Comparison of ENCODE assay signal across 1 cellular context in the genomic region with DNA sequence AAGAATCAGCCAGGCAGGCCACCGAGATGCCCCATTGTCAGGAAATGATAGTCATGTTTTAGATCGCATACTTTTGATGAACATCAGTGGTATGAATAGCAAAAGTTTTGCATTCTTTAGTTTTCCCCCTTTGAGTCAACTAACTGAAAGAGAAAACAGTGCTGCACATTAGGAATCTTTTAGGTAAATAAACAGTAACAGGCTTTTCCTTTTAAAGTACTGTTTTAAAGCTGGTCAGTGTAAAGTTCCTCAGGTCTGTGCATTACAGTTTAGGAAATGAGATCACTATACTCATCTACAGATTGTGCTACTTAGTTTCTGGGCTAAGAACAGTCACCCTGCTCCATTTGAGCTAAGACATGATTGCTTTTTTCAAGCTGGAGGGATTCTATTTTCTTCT.
TF ChIP-seq lines count a peak whose summit lies in the region.

No MANE protein-coding gene starts in this region.

TF ChIP-seq in SK-N-SH, 30 proteins besides CTCF, POLR2A, EP300 and RAD21:
- TF ChIP-seq NFIC (IDR thresholded peaks at IDR 0.05; ENCODE audit: borderline replicate concordance) = no peak
- TF ChIP-seq, protein P1, sequence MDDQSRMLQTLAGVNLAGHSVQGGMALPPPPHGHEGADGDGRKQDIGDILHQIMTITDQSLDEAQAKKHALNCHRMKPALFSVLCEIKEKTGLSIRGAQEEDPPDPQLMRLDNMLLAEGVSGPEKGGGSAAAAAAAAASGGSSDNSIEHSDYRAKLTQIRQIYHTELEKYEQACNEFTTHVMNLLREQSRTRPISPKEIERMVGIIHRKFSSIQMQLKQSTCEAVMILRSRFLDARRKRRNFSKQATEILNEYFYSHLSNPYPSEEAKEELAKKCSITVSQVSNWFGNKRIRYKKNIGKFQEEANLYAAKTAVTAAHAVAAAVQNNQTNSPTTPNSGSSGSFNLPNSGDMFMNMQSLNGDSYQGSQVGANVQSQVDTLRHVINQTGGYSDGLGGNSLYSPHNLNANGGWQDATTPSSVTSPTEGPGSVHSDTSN (IDR thresholded peaks at IDR 0.05) = no peak
- TF ChIP-seq, protein P2, sequence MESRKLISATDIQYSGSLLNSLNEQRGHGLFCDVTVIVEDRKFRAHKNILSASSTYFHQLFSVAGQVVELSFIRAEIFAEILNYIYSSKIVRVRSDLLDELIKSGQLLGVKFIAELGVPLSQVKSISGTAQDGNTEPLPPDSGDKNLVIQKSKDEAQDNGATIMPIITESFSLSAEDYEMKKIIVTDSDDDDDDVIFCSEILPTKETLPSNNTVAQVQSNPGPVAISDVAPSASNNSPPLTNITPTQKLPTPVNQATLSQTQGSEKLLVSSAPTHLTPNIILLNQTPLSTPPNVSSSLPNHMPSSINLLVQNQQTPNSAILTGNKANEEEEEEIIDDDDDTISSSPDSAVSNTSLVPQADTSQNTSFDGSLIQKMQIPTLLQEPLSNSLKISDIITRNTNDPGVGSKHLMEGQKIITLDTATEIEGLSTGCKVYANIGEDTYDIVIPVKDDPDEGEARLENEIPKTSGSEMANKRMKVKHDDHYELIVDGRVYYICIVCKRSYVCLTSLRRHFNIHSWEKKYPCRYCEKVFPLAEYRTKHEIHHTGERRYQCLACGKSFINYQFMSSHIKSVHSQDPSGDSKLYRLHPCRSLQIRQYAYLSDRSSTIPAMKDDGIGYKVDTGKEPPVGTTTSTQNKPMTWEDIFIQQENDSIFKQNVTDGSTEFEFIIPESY (IDR thresholded peaks at IDR 0.05; ENCODE audit: borderline replicate concordance, low read depth) = no peak
- TF ChIP-seq TAF1 (IDR thresholded peaks at IDR 0.05; ENCODE audit: borderline replicate concordance, low read depth, low read length) = no peak
- TF ChIP-seq GABPA (IDR thresholded peaks at IDR 0.05; ENCODE audit: low read depth) = no peak
- TF ChIP-seq EZH2phosphoT487 (IDR thresholded peaks at IDR 0.05; ENCODE audit: borderline replicate concordance, low read depth) = no peak
- TF ChIP-seq MXI1 (IDR thresholded peaks at IDR 0.05; ENCODE audit: low read depth, low read length) = no peak
- no peak for TF ChIP-seq MEF2A (IDR thresholded peaks at IDR 0.05; ENCODE audit: borderline replicate concordance, low read depth)
- TF ChIP-seq, protein P3, sequence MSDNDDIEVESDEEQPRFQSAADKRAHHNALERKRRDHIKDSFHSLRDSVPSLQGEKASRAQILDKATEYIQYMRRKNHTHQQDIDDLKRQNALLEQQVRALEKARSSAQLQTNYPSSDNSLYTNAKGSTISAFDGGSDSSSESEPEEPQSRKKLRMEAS (IDR thresholded peaks at IDR 0.05; ENCODE audit: low read depth) = no peak
- TF ChIP-seq RCOR1 (IDR thresholded peaks at IDR 0.05; ENCODE audit: low read length) = no peak
- TF ChIP-seq SMC3 (IDR thresholded peaks at IDR 0.05; ENCODE audit: low read depth, low read length) = no peak
- no peak for TF ChIP-seq NRF1 (IDR thresholded peaks at IDR 0.05; ENCODE audit: low read depth, low read length)
- TF ChIP-seq YY1 (IDR thresholded peaks at IDR 0.05; ENCODE audit: low read depth) = no peak
- TF ChIP-seq TEAD4 (IDR thresholded peaks at IDR 0.05; ENCODE audit: borderline replicate concordance, insufficient read depth) = no peak
- no peak for TF ChIP-seq ELF1 (IDR thresholded peaks at IDR 0.05)
- TF ChIP-seq POLR2AphosphoS5 (IDR thresholded peaks at IDR 0.05; ENCODE audit: low read depth, low read length) = no peak
- TF ChIP-seq RFX5 (IDR thresholded peaks at IDR 0.05; ENCODE audit: low read length) = no peak
- no peak for TF ChIP-seq SIN3A (IDR thresholded peaks at IDR 0.05; ENCODE audit: borderline replicate concordance, low read depth, low read length)
